18 cellular contexts compared by ENCODE assay signal in the genomic region with DNA sequence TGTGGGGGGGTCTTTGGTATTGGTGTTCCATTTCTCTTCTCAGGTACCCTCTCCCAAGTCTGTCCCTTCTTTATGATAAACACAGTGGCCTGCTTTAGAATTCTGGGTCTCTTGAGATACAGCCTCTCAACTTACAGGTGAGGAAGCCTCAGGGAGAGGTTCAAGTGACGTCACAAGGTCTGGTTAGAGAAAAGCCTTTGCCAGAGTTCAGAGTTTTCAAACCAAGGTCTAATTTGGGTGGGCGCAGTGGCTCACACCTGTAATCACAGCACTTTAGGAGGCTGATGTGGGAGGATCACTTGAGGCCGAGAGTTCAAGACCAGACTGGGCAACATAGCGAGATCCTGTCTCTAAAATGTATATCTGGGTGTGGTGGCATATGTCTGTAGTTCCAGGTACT. TPM values are rescaled to one million over a fixed set of nuclear protein-coding genes. Genes with fewer than 3 reads are reported as not detected.
DNase-seq lines count a peak whose midpoint lies in the region; ATAC-seq and TF ChIP-seq lines count a peak whose summit lies in the region.
"Had no signal": no experiment of that assay in that cellular context is flagged by ENCODE, and none has a peak within 500 bp of the region (broad histone marks: within the 10 kb centered on the region; RNA-seq: fewer than 3 reads in every experiment).

No MANE protein-coding gene starts in this region.

- peak overlapping the region; percentile 61 for H3K4me3 ChIP-seq in HL-60 (replicated peaks; ENCODE audit: insufficient read depth, low read length)
- H3K4me3 ChIP-seq: A549 had no signal

- peak overlapping the region; percentile 83 for H3K4me3 Mint-ChIP-seq in activated CD4-positive, alpha-beta T cell treated with anti-CD3 and anti-CD28 coated beads, Interleukin-2, amount 10 ng/mL, durations not matched to agents 24 days and 14 days
- peak overlapping the region; percentile 86 for H3K4me3 Mint-ChIP-seq in activated naive CD8-positive, alpha-beta T cell treated with anti-CD3 and anti-CD28 coated beads, Interleukin-2, amount 10 ng/mL, durations not matched to agents 7 days and 5 days
- H3K4me3 Mint-ChIP-seq in natural killer cell, result peak overlapping the region; percentile 96

- H3K36me3 Mint-ChIP-seq in activated CD4-positive, alpha-beta T cell treated with anti-CD3 and anti-CD28 coated beads, Interleukin-2, amount 10 ng/mL, durations not matched to agents 24 days and 14 days (ENCODE audit: low read depth), result peaks cover 62% of the 10 kb centered on the region
- H3K36me3 Mint-ChIP-seq in activated naive CD8-positive, alpha-beta T cell treated with anti-CD3 and anti-CD28 coated beads, Interleukin-2, amount 10 ng/mL, durations not matched to agents 7 days and 5 days, result peaks cover 37% of the 10 kb centered on the region
- H3K36me3 Mint-ChIP-seq in natural killer cell, result no peaks in the 10 kb centered on the region
- H3K36me3 Mint-ChIP-seq: CD4-positive, alpha-beta memory T cell had no signal

- in situ Hi-C loops in GM13976 (cut with MboI; ENCODE audit: low sequenced_read_pairs, unreplicated experiment), result no loop called here

- peaks cover 12% of the 10 kb centered on the region for H3K27me3 Mint-ChIP-seq in activated CD4-positive, alpha-beta T cell treated with anti-CD3 and anti-CD28 coated beads, Interleukin-2, amount 10 ng/mL, durations not matched to agents 24 days and 14 days
- peaks cover 6% of the 10 kb centered on the region for H3K27me3 Mint-ChIP-seq in activated naive CD8-positive, alpha-beta T cell treated with anti-CD3 and anti-CD28 coated beads, Interleukin-2, amount 10 ng/mL, durations not matched to agents 7 days and 5 days
- H3K27me3 Mint-ChIP-seq in natural killer cell (ENCODE audit: low read depth in 2 of 2), result no peaks in the 10 kb centered on the region

- no peak for ATAC-seq in activated naive CD8-positive, alpha-beta T cell treated with anti-CD3 and anti-CD28 coated beads, Interleukin-2, amount 10 ng/mL, durations not matched to agents 7 days and 5 days (ENCODE audit: low read depth)
- ATAC-seq in natural killer cell, result no peak
- ATAC-seq: A549, HCT116 had no signal

- TF ChIP-seq CTCF in HL-60 (IDR thresholded peaks at IDR 0.05; ENCODE audit: insufficient read depth, low read length), result no peak
- TF ChIP-seq CTCF in natural killer cell (IDR thresholded peaks at IDR 0.05), result no peak
- TF ChIP-seq CTCF in GM13976 (IDR thresholded peaks at IDR 0.05; ENCODE audit: borderline replicate concordance, control extremely low read depth, extremely low read depth, insufficient read depth, missing control alignments), result no peak

- no peak for DNase-seq in activated CD4-positive, alpha-beta T cell treated with anti-CD3 and anti-CD28 coated beads, Interleukin-2, amount 10 ng/mL, durations not matched to agents 24 days and 14 days
- no peak for DNase-seq in activated CD4-positive, alpha-beta T cell treated with anti-CD3 and anti-CD28 coated beads for 48 hours
- DNase-seq in HL-60 (ENCODE audit: low read depth in 1 of 2, low spot score in 1 of 2) (no peak), natural killer cell (no peak), SIG-M5 (lab: John Stamatoyannopoulos, UW) (no peak), cerebellar nuclear complex (lab: John Stamatoyannopoulos, UW) (no peak), GM13976 (ENCODE audit: low spot score) (no peak)
- DNase-seq in activated naive CD8-positive, alpha-beta T cell treated with anti-CD3 and anti-CD28 coated beads, Interleukin-2, amount 10 ng/mL, durations not matched to agents 7 days and 5 days, result no peak
- DNase-seq: activated CD4-positive, alpha-beta T cell treated with anti-CD3 and anti-CD28 coated beads for 1 hour; brain microvascular endothelial cell; CD4-positive, alpha-beta memory T cell; midbrain had no signal

- peak overlapping the region; percentile 88 for H3K27ac Mint-ChIP-seq in activated CD4-positive, alpha-beta T cell treated with anti-CD3 and anti-CD28 coated beads, Interleukin-2, amount 10 ng/mL, durations not matched to agents 24 days and 14 days
- H3K27ac Mint-ChIP-seq in activated naive CD8-positive, alpha-beta T cell treated with anti-CD3 and anti-CD28 coated beads, Interleukin-2, amount 10 ng/mL, durations not matched to agents 7 days and 5 days, result peak overlapping the region; percentile 18
- H3K27ac Mint-ChIP-seq in natural killer cell, result peak overlapping the region; percentile 89 to 97
- H3K27ac Mint-ChIP-seq: CD4-positive, alpha-beta memory T cell had no signal

- H3K27ac ChIP-seq in HL-60 (replicated peaks), result no peak overlapping the region
- H3K27ac ChIP-seq: A549, brain microvascular endothelial cell, parathyroid adenoma, RWPE1 had no signal

- no peaks in the 10 kb centered on the region for H3K9me3 Mint-ChIP-seq in activated CD4-positive, alpha-beta T cell treated with anti-CD3 and anti-CD28 coated beads, Interleukin-2, amount 10 ng/mL, durations not matched to agents 24 days and 14 days
- H3K9me3 Mint-ChIP-seq in activated naive CD8-positive, alpha-beta T cell treated with anti-CD3 and anti-CD28 coated beads, Interleukin-2, amount 10 ng/mL, durations not matched to agents 7 days and 5 days, result no peaks in the 10 kb centered on the region
- no peaks in the 10 kb centered on the region for H3K9me3 Mint-ChIP-seq in natural killer cell

- peaks cover 62% of the 10 kb centered on the region for H3K4me1 Mint-ChIP-seq in activated CD4-positive, alpha-beta T cell treated with anti-CD3 and anti-CD28 coated beads, Interleukin-2, amount 10 ng/mL, durations not matched to agents 24 days and 14 days
- peaks cover 69% of the 10 kb centered on the region for H3K4me1 Mint-ChIP-seq in activated naive CD8-positive, alpha-beta T cell treated with anti-CD3 and anti-CD28 coated beads, Interleukin-2, amount 10 ng/mL, durations not matched to agents 7 days and 5 days
- H3K4me1 Mint-ChIP-seq in natural killer cell, result peaks cover 79 to 80% of the 10 kb centered on the region in 2 donors

- H3K27me3 ChIP-seq in HL-60 (ENCODE audit: insufficient read depth, poor library complexity, severe bottlenecking), result no peaks in the 10 kb centered on the region

- POLR2A ChIA-PET in activated naive CD8-positive, alpha-beta T cell treated with anti-CD3 and anti-CD28 coated beads, Interleukin-2, amount 10 ng/mL, durations not matched to agents 7 days and 5 days (lab: Charles Lee), result interaction anchor here (1.0 kb wide), 1 partner anchor 35 kb away, joined by 4 read pairs; no protein-coding TSS in a partner anchor

- intact Hi-C loops in activated CD4-positive, alpha-beta T cell treated with anti-CD3 and anti-CD28 coated beads, Interleukin-2, amount 10 ng/mL, durations not matched to agents 24 days and 14 days (cut with micrococcal nuclease), result loop anchor here (5.0 kb wide), 1 partner anchor 34 kb away; no protein-coding TSS in a partner anchor
- intact Hi-C loops in natural killer cell (cut with micrococcal nuclease), result loop anchor here (5.0 kb wide), 1 partner anchor 79 kb away; no protein-coding TSS in a partner anchor

RNA-seq across cellular contexts. Expression of gene IRF8, which starts 2.1 kb away (rescaled TPM):
- total RNA-seq in activated CD4-positive, alpha-beta T cell treated with anti-CD3 and anti-CD28 coated beads, Interleukin-2, amount 10 ng/mL, durations not matched to agents 24 days and 14 days, result 235 and 248 TPM in 2 replicates
- 10 to 100 TPM; 27.8 to 30.8 TPM for total RNA-seq in activated naive CD8-positive, alpha-beta T cell treated with anti-CD3 and anti-CD28 coated beads, Interleukin-2, amount 10 ng/mL, durations not matched to agents 7 days and 5 days
- 100 to 1,000 TPM; 101 to 167 (median 122) TPM for total RNA-seq in natural killer cell
- total RNA-seq: Daoy, fibroblast of lung had no signal

Comparison
In these comparisons a context has a peak if more than half of its experiments do, and no peak if none do; other contexts are left out.
1. H3K27ac Mint-ChIP-seq: peak in every context shown above with its lines; median percentile 93 in natural killer cell; 88 in activated CD4-positive, alpha-beta T cell treated with anti-CD3 and anti-CD28 coated beads, Interleukin-2, amount 10 ng/mL, durations not matched to agents 24 days and 14 days; 18 in activated naive CD8-positive, alpha-beta T cell treated with anti-CD3 and anti-CD28 coated beads, Interleukin-2, amount 10 ng/mL, durations not matched to agents 7 days and 5 days.